Comparison of ENCODE assay signal across 17 cellular contexts in the genomic region with DNA sequence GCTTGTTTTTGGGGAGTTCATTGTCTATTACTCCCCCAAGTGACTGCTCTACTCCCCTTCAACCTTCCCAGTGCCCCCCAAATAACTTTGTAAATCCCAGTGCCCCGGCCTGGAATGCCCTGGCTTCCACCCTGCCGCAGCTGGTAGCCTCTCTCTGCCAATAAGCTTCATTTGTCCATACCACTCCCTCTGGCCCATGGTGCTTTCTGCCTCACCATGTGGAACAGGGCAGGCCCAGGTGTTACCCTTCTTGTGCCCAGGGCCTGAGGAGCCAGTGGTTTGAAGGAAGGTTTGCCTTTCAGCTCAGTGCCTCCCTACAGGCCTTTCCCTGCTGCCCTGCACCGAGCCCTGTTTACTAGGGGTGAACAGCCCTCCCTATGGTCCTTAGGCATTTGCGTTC.
"Had no signal": no experiment of that assay in that cellular context is flagged by ENCODE, and none has a peak within 500 bp of the region (broad histone marks: within the 10 kb centered on the region; RNA-seq: fewer than 3 reads in every experiment).

No MANE protein-coding gene starts in this region.

- H3K27me3 Mint-ChIP-seq: activated CD8-positive, alpha-beta memory T cell treated with anti-CD3 and anti-CD28 coated beads, Interleukin-2, amount 10 ng/mL, durations not matched to agents 7 days and 5 days; activated naive CD4-positive, alpha-beta T cell treated with anti-CD3 and anti-CD28 coated beads, Interleukin-2, amount 10 ng/mL, durations not matched to agents 7 days and 5 days; activated T-cell treated with anti-CD3 and anti-CD28 coated beads, Interleukin-2, amount 50 U/mL, for 24 hours; T-cell had no signal

- H3K27me3 ChIP-seq: foreskin keratinocyte, ovary, sigmoid colon, spleen had no signal

- DNase-seq: activated CD4-positive, alpha-beta T cell treated with anti-CD3 and anti-CD28 coated beads for 1 hour; activated CD4-positive, alpha-beta T cell treated with anti-CD3 and anti-CD28 coated beads, Interleukin-2, amount 50 U/mL, for 48 hours; activated CD8-positive, alpha-beta memory T cell treated with anti-CD3 and anti-CD28 coated beads, Interleukin-2, amount 10 ng/mL, durations not matched to agents 7 days and 5 days; activated naive CD4-positive, alpha-beta T cell treated with anti-CD3 and anti-CD28 coated beads, Interleukin-2, amount 10 ng/mL, durations not matched to agents 7 days and 5 days; activated T-cell treated with anti-CD3 and anti-CD28 coated beads, Interleukin-2, amount 50 U/mL, for 24 hours; amniotic stem cell; caudate nucleus; effector CD4-positive, alpha-beta T cell; foreskin keratinocyte; glutamatergic neuron; immature natural killer cell; ovary; sigmoid colon; spleen; T-cell; T-helper 9 cell had no signal

- H3K27ac ChIP-seq: coronary artery, foreskin keratinocyte, ovary, sigmoid colon, spleen had no signal

- H3K9me3 ChIP-seq: ovary, sigmoid colon had no signal

- H3K9me3 Mint-ChIP-seq: activated naive CD4-positive, alpha-beta T cell treated with anti-CD3 and anti-CD28 coated beads, Interleukin-2, amount 10 ng/mL, durations not matched to agents 7 days and 5 days had no signal

- ATAC-seq: activated CD8-positive, alpha-beta memory T cell treated with anti-CD3 and anti-CD28 coated beads, Interleukin-2, amount 10 ng/mL, durations not matched to agents 7 days and 5 days; foreskin keratinocyte; T-cell had no signal

- H3K4me3 ChIP-seq: coronary artery, ovary, sigmoid colon, spleen had no signal

- H3K36me3 ChIP-seq: ovary had no signal

- H3K4me1 ChIP-seq: foreskin keratinocyte, sigmoid colon had no signal

- H3K27ac Mint-ChIP-seq: activated CD8-positive, alpha-beta memory T cell treated with anti-CD3 and anti-CD28 coated beads, Interleukin-2, amount 10 ng/mL, durations not matched to agents 7 days and 5 days; activated naive CD4-positive, alpha-beta T cell treated with anti-CD3 and anti-CD28 coated beads, Interleukin-2, amount 10 ng/mL, durations not matched to agents 7 days and 5 days; activated T-cell treated with anti-CD3 and anti-CD28 coated beads, Interleukin-2, amount 50 U/mL, for 24 hours; T-cell had no signal

- H3K4me3 Mint-ChIP-seq: activated CD8-positive, alpha-beta memory T cell treated with anti-CD3 and anti-CD28 coated beads, Interleukin-2, amount 10 ng/mL, durations not matched to agents 7 days and 5 days; activated naive CD4-positive, alpha-beta T cell treated with anti-CD3 and anti-CD28 coated beads, Interleukin-2, amount 10 ng/mL, durations not matched to agents 7 days and 5 days; activated T-cell treated with anti-CD3 and anti-CD28 coated beads, Interleukin-2, amount 50 U/mL, for 24 hours; T-cell had no signal
